1 cellular context compared by ENCODE assay signal in genomic region chr12:113424915-113425823, GRCh38.
TF ChIP-seq lines count a peak whose summit lies in the region.

No MANE protein-coding gene starts in this region.

TF ChIP-seq in H1, 55 proteins besides CTCF, POLR2A, EP300 and RAD21:
- TF ChIP-seq TAF7 (optimal IDR thresholded peaks at IDR 0.05; ENCODE audit: borderline replicate concordance, low read depth, low read length): no peak
- TF ChIP-seq KDM1A (IDR thresholded peaks at IDR 0.05; ENCODE audit: borderline replicate concordance, low read length): peak; percentile 18; the same call in 1 of the 2 replicates
- TF ChIP-seq TAF1 (IDR thresholded peaks at IDR 0.05; ENCODE audit: low read depth, low read length): peak; percentile 8; the same call in 1 of the 2 replicates
TF ChIP-seq in H1: peak in this region for 2.
